Comparison of ENCODE assay signal across 7 cellular contexts in genomic region chr20:9359561-9360308, GRCh38.
DNase-seq lines count a peak whose midpoint lies in the region; TF ChIP-seq lines count a peak whose summit lies in the region.

No MANE protein-coding gene starts in this region.

- DNase-seq in GM13977 (ENCODE audit: low spot score): no peak
- peak; percentile 8 for DNase-seq in NCI-H1694 treated with DMSO at 0.1 percent for 48 hours (lab: John Stamatoyannopoulos, UW)
- peak; percentile 79 for DNase-seq in astrocyte of the spinal cord (ENCODE audit: low read depth, low spot score)
- peak; percentile 70 for DNase-seq in inferior parietal cortex (ENCODE audit: extremely low spot score)
- DNase-seq in superior temporal gyrus (ENCODE audit: extremely low spot score): peak; percentile 78
- no peak for DNase-seq in activated CD4-positive, alpha-beta memory T cell treated with anti-CD3 and anti-CD28 coated beads for 36 hours
- DNase-seq in T-helper 1 cell: no peak

- in situ Hi-C loops in GM13977 (cut with MboI; ENCODE audit: low pct_unique_long_range_greater_than_20kb, low sequenced_read_pairs, unreplicated experiment): loop anchor here (25.0 kb wide), 1 partner anchor 497 kb away; no protein-coding TSS in a partner anchor
- in situ Hi-C loops in astrocyte of the spinal cord (cut with HindIII; ENCODE audit: low sequenced_read_pairs): no loop called here

- H3K27me3 Mint-ChIP-seq in activated CD4-positive, alpha-beta memory T cell treated with anti-CD3 and anti-CD28 coated beads for 36 hours: no peaks in the 10 kb centered on the region

- intact Hi-C loops in activated CD4-positive, alpha-beta memory T cell treated with anti-CD3 and anti-CD28 coated beads for 36 hours (cut with micrococcal nuclease): no loop called here

- CTCF ChIA-PET in activated CD4-positive, alpha-beta memory T cell treated with anti-CD3 and anti-CD28 coated beads for 36 hours (lab: Charles Lee): no interaction called here

- POLR2A ChIA-PET in activated CD4-positive, alpha-beta memory T cell treated with anti-CD3 and anti-CD28 coated beads for 36 hours (lab: Charles Lee): no interaction called here

- no peaks in the 10 kb centered on the region for H3K36me3 Mint-ChIP-seq in activated CD4-positive, alpha-beta memory T cell treated with anti-CD3 and anti-CD28 coated beads for 36 hours

- H3K4me3 ChIP-seq in astrocyte of the spinal cord (ENCODE audit: low read depth, low read length): no peak overlapping the region

- H3K9me3 Mint-ChIP-seq in activated CD4-positive, alpha-beta memory T cell treated with anti-CD3 and anti-CD28 coated beads for 36 hours: no peaks in the 10 kb centered on the region

- no peaks in the 10 kb centered on the region for H3K4me1 Mint-ChIP-seq in activated CD4-positive, alpha-beta memory T cell treated with anti-CD3 and anti-CD28 coated beads for 36 hours (ENCODE audit: low read depth)

- H3K27ac Mint-ChIP-seq in activated CD4-positive, alpha-beta memory T cell treated with anti-CD3 and anti-CD28 coated beads for 36 hours: no peak overlapping the region

- TF ChIP-seq CTCF in GM13977 (IDR thresholded peaks at IDR 0.05; ENCODE audit: extremely low read depth, insufficient read depth, missing control alignments) (peak; percentile 16), astrocyte of the spinal cord (IDR thresholded peaks at IDR 0.05; ENCODE audit: low read depth, low read length) (peak; percentile 39)

- no peak overlapping the region for H3K4me3 Mint-ChIP-seq in activated CD4-positive, alpha-beta memory T cell treated with anti-CD3 and anti-CD28 coated beads for 36 hours

Comparison
In these comparisons a context has a peak if more than half of its experiments do, and no peak if none do; other contexts are left out.
1. DNase-seq: peak in NCI-H1694 treated with DMSO at 0.1 percent for 48 hours (single experiment), astrocyte of the spinal cord (single experiment), inferior parietal cortex (single experiment) and superior temporal gyrus (single experiment); none in GM13977 (single experiment), activated CD4-positive, alpha-beta memory T cell treated with anti-CD3 and anti-CD28 coated beads for 36 hours (single experiment) and T-helper 1 cell (0 of 5).